ENCODE assay signal across 23 cellular contexts in the genomic region with DNA sequence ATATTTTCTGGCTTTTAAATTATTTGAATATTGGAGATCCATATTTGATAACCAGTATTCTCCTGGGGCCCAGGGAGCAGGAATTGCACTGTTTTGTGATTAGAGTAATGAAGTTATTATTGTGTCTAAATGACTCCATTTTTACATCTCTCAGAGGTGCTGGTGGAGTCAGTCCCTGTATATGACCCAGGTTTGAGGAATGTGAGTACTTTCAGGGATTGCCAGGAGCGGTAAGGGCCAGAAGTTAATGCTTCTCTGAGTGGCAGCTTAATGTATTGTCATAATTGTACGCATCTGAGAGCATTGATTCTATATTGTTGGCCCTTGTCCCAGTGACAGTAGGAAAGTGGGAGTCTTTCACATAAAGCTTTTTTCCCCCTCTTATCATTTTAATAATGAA.
DNase-seq lines count a peak whose midpoint lies in the region; ATAC-seq and TF ChIP-seq lines count a peak whose summit lies in the region.
"Had no signal": no experiment of that assay in that cellular context is flagged by ENCODE, and none has a peak within 500 bp of the region (broad histone marks: within the 10 kb centered on the region; RNA-seq: fewer than 3 reads in every experiment).

No MANE protein-coding gene starts in this region.

- H3K9me3 ChIP-seq in SK-N-SH (no peaks in the 10 kb centered on the region), trophoblast cell (ENCODE audit: insufficient read depth, low read depth, low read length) (no peaks in the 10 kb centered on the region), PC-3 (ENCODE audit: low read length) (no peaks in the 10 kb centered on the region)
- H3K9me3 ChIP-seq: A549; BE2C; BLaER1 treated with 17β-estradiol and CSF1 and Interleukin-3, amounts not matched to agents 10 nM and 100 nM had no signal

- no peaks in the 10 kb centered on the region for H3K79me1 ChIP-seq in trophoblast cell (ENCODE audit: low read length)

- no peak overlapping the region for H3K14ac ChIP-seq in trophoblast cell (ENCODE audit: low read length)

- CTCF ChIA-PET in SK-N-SH (lab: Yijun Ruan, JAX): interaction anchor here (0.5 to 1.6 kb wide), 2 partner anchors 10 to 225 kb away, joined by 3 to 4 read pairs; no protein-coding TSS in a partner anchor
- CTCF ChIA-PET in PC-3 (lab: Charles Lee): no interaction called here

- TF ChIP-seq EP300 in SK-N-SH (IDR thresholded peaks at IDR 0.05; ENCODE audit: borderline replicate concordance in 1 of 2, low read depth in 1 of 2, low read length in 1 of 2): no peak

- H3K9ac ChIP-seq in SK-N-SH (no peak overlapping the region), trophoblast cell (ENCODE audit: low read length) (no peak overlapping the region), PC-3 (ENCODE audit: low read length) (no peak overlapping the region)
- H3K9ac ChIP-seq: BLaER1 treated with 17β-estradiol and CSF1 and Interleukin-3, amounts not matched to agents 10 nM and 100 nM; GM23248 had no signal

- intact Hi-C loops in PC-3 (cut with micrococcal nuclease): no loop called here

- BruUV-seq in PC-3 (replicated peaks; lab: Mats Ljungman, UMichigan): no TSS peak

- no peak for TF ChIP-seq RAD21 in SK-N-SH (IDR thresholded peaks at IDR 0.05; ENCODE audit: low read length)

- H2AFZ ChIP-seq in SK-N-SH (ENCODE audit: low read depth) (no peak overlapping the region), trophoblast cell (ENCODE audit: insufficient read depth, low read length, poor library complexity) (no peak overlapping the region), PC-3 (ENCODE audit: low read length) (no peak overlapping the region)
- H2AFZ ChIP-seq: GM23248 had no signal

- no peak overlapping the region for H4K91ac ChIP-seq in trophoblast cell (ENCODE audit: low read depth, low read length)

- TF ChIP-seq CTCF in SK-N-SH (IDR thresholded peaks at IDR 0.05): no peak
- TF ChIP-seq CTCF in PC-3 (conservative IDR thresholded peaks at IDR 0.05; ENCODE audit: low read depth, low read length): no peak

- no peak overlapping the region for H4K12ac ChIP-seq in trophoblast cell (ENCODE audit: low read depth, low read length)

- H4K20me1 ChIP-seq in SK-N-SH (ENCODE audit: insufficient read depth) (no peaks in the 10 kb centered on the region), PC-3 (ENCODE audit: low read length) (no peaks in the 10 kb centered on the region)
- H4K20me1 ChIP-seq: BLaER1 treated with 17β-estradiol and CSF1 and Interleukin-3, amounts not matched to agents 10 nM and 100 nM had no signal

- peak overlapping the region in 1 of 2 experiments; percentile 18; a peak in 1 of 4 replicates for H3K27ac ChIP-seq in SK-N-SH (ENCODE audit: low read depth in 2 of 2, low read length in 1 of 2)
- no peak overlapping the region for H3K27ac ChIP-seq in trophoblast cell (ENCODE audit: low read depth, low read length)
- H3K27ac ChIP-seq in PC-3 (ENCODE audit: low read length): no peak overlapping the region
- H3K27ac ChIP-seq: A549; BLaER1 treated with 17β-estradiol and CSF1 and Interleukin-3, amounts not matched to agents 10 nM and 100 nM; GM23248 had no signal

- H3F3A ChIP-seq in SK-N-SH (replicated peaks; ENCODE audit: insufficient read depth): no peaks in the 10 kb centered on the region
- no peaks in the 10 kb centered on the region for H3F3A ChIP-seq in PC-3 (ENCODE audit: low read length, unreplicated experiment)

- POLR2A ChIA-PET in SK-N-SH (lab: Yijun Ruan, JAX) (no interaction called here), PC-3 (lab: Charles Lee; ENCODE audit: unreplicated experiment) (no interaction called here)

- no peak overlapping the region for H3K4me2 ChIP-seq in SK-N-SH
- peak overlapping the region; percentile 11 for H3K4me2 ChIP-seq in trophoblast cell (ENCODE audit: low read length)
- H3K4me2 ChIP-seq in PC-3 (ENCODE audit: low read length): no peak overlapping the region
- H3K4me2 ChIP-seq: A549; BLaER1 treated with 17β-estradiol and CSF1 and Interleukin-3, amounts not matched to agents 10 nM and 100 nM had no signal

- no peak overlapping the region for H3K4me3 ChIP-seq in SK-N-SH (ENCODE audit: low read depth in 2 of 2, low read length in 1 of 2)
- H3K4me3 ChIP-seq in trophoblast cell (ENCODE audit: low read depth, low read length): no peak overlapping the region
- no peak overlapping the region for H3K4me3 ChIP-seq in PC-3 (ENCODE audit: low read length)
- H3K4me3 ChIP-seq: A549; BLaER1 treated with 17β-estradiol and CSF1 and Interleukin-3, amounts not matched to agents 10 nM and 100 nM; GM12878; GM23248 had no signal

- H3K9me2 ChIP-seq in SK-N-SH: no peaks in the 10 kb centered on the region
- no peaks in the 10 kb centered on the region for H3K9me2 ChIP-seq in PC-3 (replicated peaks; ENCODE audit: low read length)

- no peak for DNase-seq in SK-N-SH
- peak; percentile 24 for DNase-seq in astrocyte of the hippocampus (ENCODE audit: low read depth, low spot score)
- DNase-seq in trophoblast cell: peak in 1 of 2 donors; percentile 23
- DNase-seq in activated CD4-positive, alpha-beta T cell treated with anti-CD3 and anti-CD28 coated beads, Interleukin-2, amount 50 U/mL, for 48 hours: no peak
- DNase-seq in T-helper 1 cell: no peak
- no peak for DNase-seq in PC-3
- DNase-seq: 8988T; ACHN; AML-193; BE2C; CD4-positive, alpha-beta T cell; CD8-positive, alpha-beta memory T cell; DMS 273 treated with DMSO at 0.1 percent for 48 hours; DMS79; EL; GDM1; GM23248; H7; HCEC 1CT had no signal

- H2BK120ac ChIP-seq in trophoblast cell (ENCODE audit: insufficient read depth, low read length, poor library complexity): no peak overlapping the region

- no peak overlapping the region for H2BK12ac ChIP-seq in trophoblast cell (ENCODE audit: low read length)

- H3K27me3 ChIP-seq in SK-N-SH (ENCODE audit: insufficient read depth): no peaks in the 10 kb centered on the region
- no peaks in the 10 kb centered on the region for H3K27me3 ChIP-seq in trophoblast cell (ENCODE audit: insufficient read depth, low read length)
- H3K27me3 ChIP-seq in PC-3 (ENCODE audit: low read length): no peaks in the 10 kb centered on the region
- H3K27me3 ChIP-seq: BE2C; BLaER1 treated with 17β-estradiol and CSF1 and Interleukin-3, amounts not matched to agents 10 nM and 100 nM had no signal

- no peak overlapping the region for H3K4ac ChIP-seq in trophoblast cell (ENCODE audit: low read depth, low read length)

- no peak overlapping the region for H2BK5ac ChIP-seq in trophoblast cell (ENCODE audit: low read depth, low read length, poor library complexity)

- H3K4me1 ChIP-seq in SK-N-SH (ENCODE audit: control insufficient read depth in 1 of 2, insufficient read depth in 2 of 2, low read depth in 1 of 2, low read length in 1 of 2) (no peaks in the 10 kb centered on the region; a peak in 1 of 4 replicates), trophoblast cell (ENCODE audit: control insufficient read depth in 1 of 2, insufficient read depth in 2 of 2, low read length in 2 of 2) (no peaks in the 10 kb centered on the region), PC-3 (ENCODE audit: insufficient read depth, low read length) (peaks cover 13% of the 10 kb centered on the region)
- H3K4me1 ChIP-seq: A549; BE2C; BLaER1 treated with 17β-estradiol and CSF1 and Interleukin-3, amounts not matched to agents 10 nM and 100 nM had no signal

- H3K23ac ChIP-seq in trophoblast cell (ENCODE audit: low read length): no peak overlapping the region

- H3K36me3 ChIP-seq in SK-N-SH (replicated peaks in 1 of 2; ENCODE audit: control insufficient read depth in 1 of 2, insufficient read depth in 2 of 2, low read length in 1 of 2) (no peaks in the 10 kb centered on the region), trophoblast cell (ENCODE audit: control insufficient read depth in 1 of 2, insufficient read depth in 2 of 2, low read length in 2 of 2) (no peaks in the 10 kb centered on the region), PC-3 (ENCODE audit: low read depth, low read length) (no peaks in the 10 kb centered on the region)
- H3K36me3 ChIP-seq: BE2C; BLaER1 treated with 17β-estradiol and CSF1 and Interleukin-3, amounts not matched to agents 10 nM and 100 nM had no signal

- no peaks in the 10 kb centered on the region for H3K79me2 ChIP-seq in SK-N-SH (ENCODE audit: insufficient read depth)
- H3K79me2 ChIP-seq in trophoblast cell (ENCODE audit: control insufficient read depth, insufficient read depth, low read length, poor library complexity): no peaks in the 10 kb centered on the region
- H3K79me2 ChIP-seq in PC-3 (ENCODE audit: low read length): no peaks in the 10 kb centered on the region

- no peak overlapping the region for H3K18ac ChIP-seq in trophoblast cell (ENCODE audit: low read length)

- H2AK5ac ChIP-seq in trophoblast cell (ENCODE audit: low read length): no peak overlapping the region

- peak; percentile 73 for ATAC-seq in SK-N-SH treated with all-trans-retinoic acid at 6 μM for 48 hours
- ATAC-seq in PC-3: no peak
- ATAC-seq: A549, GM12878 had no signal

- H4K8ac ChIP-seq in trophoblast cell (ENCODE audit: low read depth, low read length): no peak overlapping the region

- 63% methylated on average over 2 of the region's 2 CpGs for WGBS in SK-N-SH (ENCODE audit: low lambda C conversion rate)
- WGBS in trophoblast cell (ENCODE audit: extremely low coverage, insufficient coverage, insufficient read length): no CpG with 5 or more reads among the region's 2 CpGs

TF ChIP-seq in SK-N-SH treated with all-trans-retinoic acid at 6 μM for 48 hours, 23 proteins besides CTCF, POLR2A, EP300 and RAD21 (continues in another document):
- TF ChIP-seq SNAI2 (CRISPR knock-in tag; IDR thresholded peaks at IDR 0.05) (no peak), ZNF565 (CRISPR knock-in tag; conservative IDR thresholded peaks at IDR 0.05; ENCODE audit: low read depth) (no peak)

TF ChIP-seq in SK-N-SH, 30 proteins besides CTCF, POLR2A, EP300 and RAD21 (continues in another document):
- no peak for TF ChIP-seq YY1 (IDR thresholded peaks at IDR 0.05; ENCODE audit: low read depth)
